Comparison of ENCODE assay signal across 8 cellular contexts in genomic region chr1:234925440-234926251, GRCh38.
A peak's percentile ranks its signal among the peaks of the same experiment; 100 is the strongest.
DNase-seq lines count a peak whose midpoint lies in the region; ATAC-seq and TF ChIP-seq lines count a peak whose summit lies in the region.

No MANE protein-coding gene starts in this region.

- TF ChIP-seq CTCF in OCI-LY1 (IDR thresholded peaks at IDR 0.05; ENCODE audit: low read length) (no peak), chondrocyte (IDR thresholded peaks at IDR 0.05) (peak; percentile 9), right lobe of liver (IDR thresholded peaks at IDR 0.05) (no peak), thoracic aorta (IDR thresholded peaks at IDR 0.05) (no peak)

- intact Hi-C loops in right lobe of liver (cut with DNase I) = no loop called here

- no peaks in the 10 kb centered on the region for H4K20me1 ChIP-seq in OCI-LY1 (ENCODE audit: insufficient read depth, low read length)

- H3K27me3 ChIP-seq in OCI-LY1 (ENCODE audit: insufficient read depth, low read length) (no peaks in the 10 kb centered on the region), right lobe of liver (no peaks in the 10 kb centered on the region), thoracic aorta (replicated peaks; ENCODE audit: insufficient read depth) (no peaks in the 10 kb centered on the region)

- ATAC-seq in right lobe of liver (peak; percentile 57 to 72 (median 62)), thoracic aorta (ENCODE audit: insufficient number of reproducible peaks, low FRiP score, low read depth) (peak; percentile 72), HG02642 (IDR thresholded peaks at IDR 0.05; ENCODE audit: poor library complexity, unreplicated experiment) (no peak)

- H3K27ac ChIP-seq in OCI-LY1 (ENCODE audit: low read depth, low read length, poor library complexity, severe bottlenecking) (peak overlapping the region; percentile 90), right lobe of liver (peak overlapping the region; percentile 37 to 52 (median 40)), thoracic aorta (peak overlapping the region; percentile 69 to 82)

- peak overlapping the region; percentile 53 for H3K4me3 Mint-ChIP-seq in chondrocyte (ENCODE audit: unreplicated experiment)

- peak overlapping the region; percentile 19 for H3K4me3 ChIP-seq in OCI-LY1 (ENCODE audit: low read depth, low read length, poor library complexity, severe bottlenecking)
- H3K4me3 ChIP-seq in right lobe of liver = no peak overlapping the region
- peak overlapping the region; percentile 18 for H3K4me3 ChIP-seq in thoracic aorta

- peaks cover 54% of the 10 kb centered on the region for H3K4me1 Mint-ChIP-seq in chondrocyte (ENCODE audit: low read depth)

- H3K9ac ChIP-seq in OCI-LY1 (ENCODE audit: low read length) = peak overlapping the region; percentile 31

- no peaks in the 10 kb centered on the region for H3K9me2 ChIP-seq in OCI-LY1 (ENCODE audit: low read depth, low read length)

- no peaks in the 10 kb centered on the region for H3K36me3 Mint-ChIP-seq in chondrocyte (ENCODE audit: low read depth)

- H2AFZ ChIP-seq in OCI-LY1 (ENCODE audit: low read length) = no peak overlapping the region

- peak overlapping the region; percentile 96 for H3K27ac Mint-ChIP-seq in chondrocyte (ENCODE audit: unreplicated experiment)

- 42% methylated on average over 7 of the region's 7 CpGs for WGBS in right lobe of liver (ENCODE audit: insufficient coverage, low coverage, low lambda C conversion rate, missing lambda C conversion rate)

- no peaks in the 10 kb centered on the region for H3K36me3 ChIP-seq in OCI-LY1 (ENCODE audit: insufficient read depth, low read length)
- no peaks in the 10 kb centered on the region for H3K36me3 ChIP-seq in right lobe of liver
- no peaks in the 10 kb centered on the region for H3K36me3 ChIP-seq in thoracic aorta

- no peak for TF ChIP-seq POLR2A in right lobe of liver (IDR thresholded peaks at IDR 0.05)

- H3K4me1 ChIP-seq in OCI-LY1 (ENCODE audit: insufficient read depth, low read length, severe bottlenecking) (peaks cover 48% of the 10 kb centered on the region), right lobe of liver (peaks cover 0 to 27% (median 13%) of the 10 kb centered on the region in 4 donors), thoracic aorta (ENCODE audit: control insufficient read depth in 1 of 2, low read depth in 2 of 2) (peaks cover 14 to 45% of the 10 kb centered on the region in 2 donors)

- DNase-seq in GM04503 (ENCODE audit: low read depth) (peak; percentile 100), chondrocyte (ENCODE audit: low spot score) (no peak), right lobe of liver (peak in 1 of 3 donors; percentile 34), thoracic aorta (ENCODE audit: low spot score) (no peak), OCI-M1 (lab: John Stamatoyannopoulos, UW) (no peak), NCI-H524 (lab: John Stamatoyannopoulos, UW) (no peak)

- peak overlapping the region; percentile 51 for H3K4me2 ChIP-seq in OCI-LY1 (ENCODE audit: low read length)

- H3F3A ChIP-seq in OCI-LY1 (ENCODE audit: insufficient read depth, low read length) = no peaks in the 10 kb centered on the region

- H3K9me3 ChIP-seq in OCI-LY1 (ENCODE audit: low read length) (no peaks in the 10 kb centered on the region), right lobe of liver (no peaks in the 10 kb centered on the region), thoracic aorta (no peaks in the 10 kb centered on the region)

- no peaks in the 10 kb centered on the region for H3K9me3 Mint-ChIP-seq in chondrocyte (ENCODE audit: low read depth)

- no peaks in the 10 kb centered on the region for H3K79me2 ChIP-seq in OCI-LY1 (ENCODE audit: insufficient read depth, low read length)

- no peaks in the 10 kb centered on the region for H3K27me3 Mint-ChIP-seq in chondrocyte (ENCODE audit: low read depth)

Comparison
In these comparisons a context has a peak if more than half of its experiments do, and no peak if none do; other contexts are left out.
1. H3K27ac ChIP-seq: peak in every context shown above with its lines; median percentile 90 in OCI-LY1; 76 in thoracic aorta; 40 in right lobe of liver.
2. H3K4me3 ChIP-seq: peak in OCI-LY1 (single experiment) and thoracic aorta (single experiment); none in right lobe of liver (0 of 3).